Comparison of ENCODE assay signal across 25 cellular contexts in genomic region chr1:101301446-101301845, GRCh38.
"Had no signal": no experiment of that assay in that cellular context is flagged by ENCODE, and none has a peak within 500 bp of the region (broad histone marks: within the 10 kb centered on the region; RNA-seq: fewer than 3 reads in every experiment).

No MANE protein-coding gene starts in this region.

- H3K4me3 Mint-ChIP-seq: immature natural killer cell, naive B cell, nephron, type B pancreatic cell had no signal

- ATAC-seq: gastroesophageal sphincter; left cardiac atrium; left ventricle myocardium superior; stimulated activated naive CD8-positive, alpha-beta T cell treated with anti-CD3 and anti-CD28 coated beads, Interleukin-15, Interleukin-2, amounts not matched to agents 100 U/mL and 50 U/mL, for 24 hours had no signal

- H3K27ac ChIP-seq: coronary artery, epithelial cell of prostate, esophagus muscularis mucosa, gastroesophageal sphincter, right atrium auricular region, sigmoid colon, suprapubic skin, thyroid gland had no signal

- H3K4me3 ChIP-seq: coronary artery, esophagus muscularis mucosa, gastroesophageal sphincter, lung, right atrium auricular region, sigmoid colon, skin epidermis, suprapubic skin, thyroid gland had no signal

- FAIRE-seq: endometrium, kidney, urothelium cell line had no signal

- H3K27me3 ChIP-seq: right atrium auricular region, sigmoid colon, thyroid gland had no signal

- H3K36me3 Mint-ChIP-seq: type B pancreatic cell had no signal

- H3K9me3 Mint-ChIP-seq: immature natural killer cell, naive B cell, nephron, type B pancreatic cell had no signal

- H3K4me1 ChIP-seq: esophagus muscularis mucosa, gastroesophageal sphincter, sigmoid colon, suprapubic skin, thyroid gland had no signal

- H3K27ac Mint-ChIP-seq: type B pancreatic cell had no signal

- H3K36me3 ChIP-seq: esophagus muscularis mucosa, gastroesophageal sphincter, right atrium auricular region, sigmoid colon, suprapubic skin, thyroid gland had no signal

- H3K27me3 Mint-ChIP-seq: naive B cell had no signal

- DNase-seq: effector memory CD4-positive, alpha-beta T cell; foreskin fibroblast; glutamatergic neuron; immature natural killer cell; kidney; left cardiac atrium; left ventricle myocardium superior; mesendoderm; naive B cell; posterior cingulate gyrus; sigmoid colon; stimulated activated naive CD8-positive, alpha-beta T cell treated with anti-CD3 and anti-CD28 coated beads, Interleukin-15, Interleukin-2, amounts not matched to agents 100 U/mL and 50 U/mL, for 24 hours; thyroid gland had no signal

- H3K9me3 ChIP-seq: esophagus muscularis mucosa, gastroesophageal sphincter, right atrium auricular region, sigmoid colon, suprapubic skin, thyroid gland had no signal
